ENCODE assay signal across 2 cellular contexts in the genomic region with DNA sequence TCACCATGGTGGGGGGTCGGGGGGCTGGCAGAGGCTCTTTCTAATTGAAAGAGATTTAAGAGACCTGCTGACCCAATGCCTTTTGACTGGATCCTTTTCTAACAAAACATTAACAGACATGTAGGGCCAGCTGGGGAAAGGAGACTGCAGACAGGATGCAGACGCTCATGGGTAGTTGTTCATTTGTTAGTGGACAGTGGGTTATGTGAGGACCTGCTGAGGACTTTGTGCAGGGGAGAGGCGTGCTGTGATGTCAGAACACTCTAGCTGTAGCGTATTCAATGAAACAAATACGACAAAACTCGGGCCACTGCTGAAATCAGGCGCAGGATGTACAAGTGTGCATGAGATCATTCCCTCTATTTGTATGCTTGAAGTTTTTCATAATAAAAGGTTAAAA.
TF ChIP-seq lines count a peak whose summit lies in the region.

No MANE protein-coding gene starts in this region.

TF ChIP-seq in IMR-90, 13 proteins besides CTCF, POLR2A, EP300 and RAD21:
- TF ChIP-seq, protein P1, sequence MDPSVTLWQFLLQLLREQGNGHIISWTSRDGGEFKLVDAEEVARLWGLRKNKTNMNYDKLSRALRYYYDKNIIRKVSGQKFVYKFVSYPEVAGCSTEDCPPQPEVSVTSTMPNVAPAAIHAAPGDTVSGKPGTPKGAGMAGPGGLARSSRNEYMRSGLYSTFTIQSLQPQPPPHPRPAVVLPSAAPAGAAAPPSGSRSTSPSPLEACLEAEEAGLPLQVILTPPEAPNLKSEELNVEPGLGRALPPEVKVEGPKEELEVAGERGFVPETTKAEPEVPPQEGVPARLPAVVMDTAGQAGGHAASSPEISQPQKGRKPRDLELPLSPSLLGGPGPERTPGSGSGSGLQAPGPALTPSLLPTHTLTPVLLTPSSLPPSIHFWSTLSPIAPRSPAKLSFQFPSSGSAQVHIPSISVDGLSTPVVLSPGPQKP (IDR thresholded peaks at IDR 0.05; ENCODE audit: borderline replicate concordance, low read depth, low read length): no peak
- TF ChIP-seq CEBPB (IDR thresholded peaks at IDR 0.05; ENCODE audit: low read depth, low read length) (no peak), RFX5 (IDR thresholded peaks at IDR 0.05; ENCODE audit: low read depth, low read length) (no peak), SMC3 (IDR thresholded peaks at IDR 0.05; ENCODE audit: low read depth, low read length) (no peak), MXI1 (IDR thresholded peaks at IDR 0.05; ENCODE audit: borderline replicate concordance, low read depth, low read length) (no peak)
- TF ChIP-seq, protein P2, sequence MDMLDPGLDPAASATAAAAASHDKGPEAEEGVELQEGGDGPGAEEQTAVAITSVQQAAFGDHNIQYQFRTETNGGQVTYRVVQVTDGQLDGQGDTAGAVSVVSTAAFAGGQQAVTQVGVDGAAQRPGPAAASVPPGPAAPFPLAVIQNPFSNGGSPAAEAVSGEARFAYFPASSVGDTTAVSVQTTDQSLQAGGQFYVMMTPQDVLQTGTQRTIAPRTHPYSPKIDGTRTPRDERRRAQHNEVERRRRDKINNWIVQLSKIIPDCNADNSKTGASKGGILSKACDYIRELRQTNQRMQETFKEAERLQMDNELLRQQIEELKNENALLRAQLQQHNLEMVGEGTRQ (IDR thresholded peaks at IDR 0.05; ENCODE audit: low read depth, low read length): no peak

TF ChIP-seq in HepG2, 621 proteins besides CTCF, POLR2A, EP300 and RAD21:
- TF ChIP-seq, protein P3, sequence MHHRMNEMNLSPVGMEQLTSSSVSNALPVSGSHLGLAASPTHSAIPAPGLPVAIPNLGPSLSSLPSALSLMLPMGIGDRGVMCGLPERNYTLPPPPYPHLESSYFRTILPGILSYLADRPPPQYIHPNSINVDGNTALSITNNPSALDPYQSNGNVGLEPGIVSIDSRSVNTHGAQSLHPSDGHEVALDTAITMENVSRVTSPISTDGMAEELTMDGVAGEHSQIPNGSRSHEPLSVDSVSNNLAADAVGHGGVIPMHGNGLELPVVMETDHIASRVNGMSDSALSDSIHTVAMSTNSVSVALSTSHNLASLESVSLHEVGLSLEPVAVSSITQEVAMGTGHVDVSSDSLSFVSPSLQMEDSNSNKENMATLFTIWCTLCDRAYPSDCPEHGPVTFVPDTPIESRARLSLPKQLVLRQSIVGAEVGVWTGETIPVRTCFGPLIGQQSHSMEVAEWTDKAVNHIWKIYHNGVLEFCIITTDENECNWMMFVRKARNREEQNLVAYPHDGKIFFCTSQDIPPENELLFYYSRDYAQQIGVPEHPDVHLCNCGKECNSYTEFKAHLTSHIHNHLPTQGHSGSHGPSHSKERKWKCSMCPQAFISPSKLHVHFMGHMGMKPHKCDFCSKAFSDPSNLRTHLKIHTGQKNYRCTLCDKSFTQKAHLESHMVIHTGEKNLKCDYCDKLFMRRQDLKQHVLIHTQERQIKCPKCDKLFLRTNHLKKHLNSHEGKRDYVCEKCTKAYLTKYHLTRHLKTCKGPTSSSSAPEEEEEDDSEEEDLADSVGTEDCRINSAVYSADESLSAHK (CRISPR knock-in tag; IDR thresholded peaks at IDR 0.05; ENCODE audit: borderline replicate concordance): no peak
- TF ChIP-seq RNF2 (conservative IDR thresholded peaks at IDR 0.05; ENCODE audit: low read depth): no peak
- TF ChIP-seq HNF4A (CRISPR knock-in tag; IDR thresholded peaks at IDR 0.05): peak; percentile 25; the same call in 1 of the 2 replicates
- TF ChIP-seq, protein P4, sequence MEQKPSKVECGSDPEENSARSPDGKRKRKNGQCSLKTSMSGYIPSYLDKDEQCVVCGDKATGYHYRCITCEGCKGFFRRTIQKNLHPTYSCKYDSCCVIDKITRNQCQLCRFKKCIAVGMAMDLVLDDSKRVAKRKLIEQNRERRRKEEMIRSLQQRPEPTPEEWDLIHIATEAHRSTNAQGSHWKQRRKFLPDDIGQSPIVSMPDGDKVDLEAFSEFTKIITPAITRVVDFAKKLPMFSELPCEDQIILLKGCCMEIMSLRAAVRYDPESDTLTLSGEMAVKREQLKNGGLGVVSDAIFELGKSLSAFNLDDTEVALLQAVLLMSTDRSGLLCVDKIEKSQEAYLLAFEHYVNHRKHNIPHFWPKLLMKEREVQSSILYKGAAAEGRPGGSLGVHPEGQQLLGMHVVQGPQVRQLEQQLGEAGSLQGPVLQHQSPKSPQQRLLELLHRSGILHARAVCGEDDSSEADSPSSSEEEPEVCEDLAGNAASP (CRISPR knock-in tag; IDR thresholded peaks at IDR 0.05; ENCODE audit: borderline replicate concordance): peak; percentile 73; the same call in 1 of the 2 replicates
- TF ChIP-seq ETV6 (CRISPR knock-in tag; conservative IDR thresholded peaks at IDR 0.05): no peak
- peak; percentile 78 for TF ChIP-seq ZSCAN25 (CRISPR knock-in tag; IDR thresholded peaks at IDR 0.05)
- TF ChIP-seq, protein P5, sequence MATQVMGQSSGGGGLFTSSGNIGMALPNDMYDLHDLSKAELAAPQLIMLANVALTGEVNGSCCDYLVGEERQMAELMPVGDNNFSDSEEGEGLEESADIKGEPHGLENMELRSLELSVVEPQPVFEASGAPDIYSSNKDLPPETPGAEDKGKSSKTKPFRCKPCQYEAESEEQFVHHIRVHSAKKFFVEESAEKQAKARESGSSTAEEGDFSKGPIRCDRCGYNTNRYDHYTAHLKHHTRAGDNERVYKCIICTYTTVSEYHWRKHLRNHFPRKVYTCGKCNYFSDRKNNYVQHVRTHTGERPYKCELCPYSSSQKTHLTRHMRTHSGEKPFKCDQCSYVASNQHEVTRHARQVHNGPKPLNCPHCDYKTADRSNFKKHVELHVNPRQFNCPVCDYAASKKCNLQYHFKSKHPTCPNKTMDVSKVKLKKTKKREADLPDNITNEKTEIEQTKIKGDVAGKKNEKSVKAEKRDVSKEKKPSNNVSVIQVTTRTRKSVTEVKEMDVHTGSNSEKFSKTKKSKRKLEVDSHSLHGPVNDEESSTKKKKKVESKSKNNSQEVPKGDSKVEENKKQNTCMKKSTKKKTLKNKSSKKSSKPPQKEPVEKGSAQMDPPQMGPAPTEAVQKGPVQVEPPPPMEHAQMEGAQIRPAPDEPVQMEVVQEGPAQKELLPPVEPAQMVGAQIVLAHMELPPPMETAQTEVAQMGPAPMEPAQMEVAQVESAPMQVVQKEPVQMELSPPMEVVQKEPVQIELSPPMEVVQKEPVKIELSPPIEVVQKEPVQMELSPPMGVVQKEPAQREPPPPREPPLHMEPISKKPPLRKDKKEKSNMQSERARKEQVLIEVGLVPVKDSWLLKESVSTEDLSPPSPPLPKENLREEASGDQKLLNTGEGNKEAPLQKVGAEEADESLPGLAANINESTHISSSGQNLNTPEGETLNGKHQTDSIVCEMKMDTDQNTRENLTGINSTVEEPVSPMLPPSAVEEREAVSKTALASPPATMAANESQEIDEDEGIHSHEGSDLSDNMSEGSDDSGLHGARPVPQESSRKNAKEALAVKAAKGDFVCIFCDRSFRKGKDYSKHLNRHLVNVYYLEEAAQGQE (IDR thresholded peaks at IDR 0.05; ENCODE audit: borderline replicate concordance in 1 of 2, low read depth in 1 of 2, low read length in 2 of 2): no peak
- no peak for TF ChIP-seq ZFP36L1 (CRISPR knock-in tag; IDR thresholded peaks at IDR 0.05)
- TF ChIP-seq TEAD3 (CRISPR knock-in tag; optimal IDR thresholded peaks at IDR 0.05; ENCODE audit: borderline replicate concordance): peak; percentile 19
- no peak for TF ChIP-seq BRD4 (CRISPR knock-in tag; IDR thresholded peaks at IDR 0.05)
- TF ChIP-seq SAP130 (CRISPR knock-in tag; IDR thresholded peaks at IDR 0.05; ENCODE audit: low read depth): peak; percentile 41; the same call in 1 of the 2 replicates
- TF ChIP-seq, protein P6, sequence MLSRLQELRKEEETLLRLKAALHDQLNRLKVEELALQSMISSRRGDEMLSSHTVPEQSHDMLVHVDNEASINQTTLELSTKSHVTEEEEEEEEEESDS (CRISPR knock-in tag; IDR thresholded peaks at IDR 0.05; ENCODE audit: borderline replicate concordance): no peak
- no peak for TF ChIP-seq ELF1 (CRISPR knock-in tag; IDR thresholded peaks at IDR 0.05)
- 0 out of 2 replicates have a peak, but pooled peaks have one; percentile 3 for TF ChIP-seq CREB1 (IDR thresholded peaks at IDR 0.05)
- no peak for TF ChIP-seq CREB1 (CRISPR knock-in tag; IDR thresholded peaks at IDR 0.05)
- TF ChIP-seq ZFY (CRISPR knock-in tag; IDR thresholded peaks at IDR 0.05): peak; percentile 10; the same call in 1 of the 2 replicates
- peak; percentile 70; the same call in 1 of the 2 replicates for TF ChIP-seq RXRB (CRISPR knock-in tag; IDR thresholded peaks at IDR 0.05; ENCODE audit: borderline replicate concordance)
- TF ChIP-seq, protein P7, sequence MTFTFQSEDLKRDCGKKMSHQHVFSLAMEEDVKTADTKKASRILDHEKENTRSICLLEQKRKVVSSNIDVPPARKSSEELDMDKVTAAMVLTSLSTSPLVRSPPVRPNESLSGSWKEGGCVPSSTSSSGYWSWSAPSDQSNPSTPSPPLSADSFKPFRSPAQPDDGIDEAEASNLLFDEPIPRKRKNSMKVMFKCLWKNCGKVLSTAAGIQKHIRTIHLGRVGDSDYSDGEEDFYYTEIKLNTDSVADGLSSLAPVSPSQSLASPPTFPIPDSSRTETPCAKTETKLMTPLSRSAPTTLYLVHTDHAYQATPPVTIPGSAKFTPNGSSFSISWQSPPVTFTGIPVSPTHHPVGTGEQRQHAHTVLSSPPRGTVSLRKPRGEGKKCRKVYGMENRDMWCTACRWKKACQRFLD (CRISPR knock-in tag; IDR thresholded peaks at IDR 0.05; ENCODE audit: borderline replicate concordance): no peak
- no peak for TF ChIP-seq RAD51 (IDR thresholded peaks at IDR 0.05; ENCODE audit: borderline replicate concordance)
- peak; percentile 25; the same call in 1 of the 2 replicates for TF ChIP-seq RARA (CRISPR knock-in tag; IDR thresholded peaks at IDR 0.05)
- peak; percentile 87 for TF ChIP-seq ZBTB21 (CRISPR knock-in tag; IDR thresholded peaks at IDR 0.05)
- peak; percentile 28; the same call in 1 of the 2 replicates for TF ChIP-seq HOXA3 (CRISPR knock-in tag; IDR thresholded peaks at IDR 0.05)
